In the genomic region with DNA sequence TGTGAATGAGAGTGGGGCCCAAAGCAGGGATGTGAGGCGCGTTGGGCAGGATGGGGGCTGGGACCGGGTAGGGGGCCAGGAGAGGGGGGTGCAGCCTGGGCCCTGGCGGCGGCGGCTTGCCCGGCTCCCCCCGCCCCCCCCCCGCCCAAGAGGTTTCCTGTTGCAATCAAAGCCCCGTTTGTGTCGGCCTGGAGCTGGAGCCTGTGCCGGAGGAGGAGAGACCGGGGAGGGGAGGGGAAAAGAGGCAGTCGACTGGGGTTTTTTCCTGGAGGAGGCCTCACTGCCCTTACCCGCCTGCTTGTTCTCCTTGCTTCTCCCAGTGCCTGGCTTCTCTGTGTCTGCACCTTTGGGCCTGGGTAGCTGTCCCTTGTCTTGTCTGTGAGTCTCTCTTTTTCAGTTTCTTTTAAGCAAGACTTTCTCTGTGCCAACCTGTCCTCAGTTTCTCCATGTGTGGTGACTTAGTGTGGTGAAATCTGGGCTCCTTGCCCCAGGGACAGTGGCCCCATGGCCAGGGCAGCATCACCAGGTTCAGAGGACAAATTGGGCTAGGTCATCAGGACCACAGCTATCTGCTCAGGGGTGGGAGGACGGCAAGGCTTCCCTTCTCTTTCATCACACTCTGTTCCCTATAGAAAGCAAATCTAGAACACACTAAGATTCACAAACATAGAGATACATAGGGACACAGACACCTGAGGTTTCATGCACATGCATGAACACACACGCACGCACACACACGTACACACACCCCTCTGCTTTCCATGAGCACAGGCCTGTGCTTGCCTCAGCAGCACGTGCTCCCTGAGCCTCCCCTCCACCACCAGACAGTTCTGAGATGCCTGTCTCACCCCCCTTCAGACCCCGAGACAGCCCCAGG, we compare ENCODE assay signal across 9 cellular contexts. TPM values are rescaled to one million over a fixed set of nuclear protein-coding genes. Genes with fewer than 3 reads are reported as not detected.
DNase-seq lines count a peak whose midpoint lies in the region; ATAC-seq, FAIRE-seq and TF ChIP-seq lines count a peak whose summit lies in the region.
"Had no signal": no experiment of that assay in that cellular context is flagged by ENCODE, and none has a peak within 500 bp of the region (broad histone marks: within the 10 kb centered on the region; RNA-seq: fewer than 3 reads in every experiment).

No MANE protein-coding gene starts in this region.

- no peak for TF ChIP-seq POLR2A in uterus (IDR thresholded peaks at IDR 0.05)

- H3K4me3 ChIP-seq in bronchial epithelial cell (ENCODE audit: low read depth, low read length) (no peak overlapping the region), uterus (no peak overlapping the region)

- in situ Hi-C loops in ACHN (cut with HindIII; ENCODE audit: low pct_ligation_motif_present, low pct_unique_long_range_greater_than_20kb, low sequenced_read_pairs): no loop called here

- no peak for ATAC-seq in HG03571 (IDR thresholded peaks at IDR 0.05; ENCODE audit: unreplicated experiment)

- no peaks in the 10 kb centered on the region for H3K27me3 ChIP-seq in bronchial epithelial cell (ENCODE audit: control insufficient read depth, insufficient read depth, low read length)
- no peaks in the 10 kb centered on the region for H3K27me3 ChIP-seq in uterus

- peaks cover 60% of the 10 kb centered on the region for H3K4me1 Mint-ChIP-seq in activated naive CD4-positive, alpha-beta T cell treated with anti-CD3 and anti-CD28 coated beads for 36 hours (ENCODE audit: low read depth)

- H3K27ac Mint-ChIP-seq in activated naive CD4-positive, alpha-beta T cell treated with anti-CD3 and anti-CD28 coated beads for 36 hours: peak overlapping the region; percentile 50

- H3K4me3 Mint-ChIP-seq in activated naive CD4-positive, alpha-beta T cell treated with anti-CD3 and anti-CD28 coated beads for 36 hours: peak overlapping the region; percentile 14

- peak overlapping the region; percentile 99 for H3K27ac ChIP-seq in uterus

- H3K9me3 ChIP-seq in uterus: no peaks in the 10 kb centered on the region

- CTCF ChIA-PET in activated naive CD4-positive, alpha-beta T cell treated with anti-CD3 and anti-CD28 coated beads for 36 hours (lab: Charles Lee): interaction anchor here (1.1 to 2.1 kb wide), 3 partner anchors 10 to 98 kb away, joined by 3 to 11 read pairs (median 6); partner anchors contain the start of gene AAAS

- no peaks in the 10 kb centered on the region for H3K36me3 Mint-ChIP-seq in activated naive CD4-positive, alpha-beta T cell treated with anti-CD3 and anti-CD28 coated beads for 36 hours (ENCODE audit: low read depth)

- H3K4me1 ChIP-seq in uterus: peaks cover 8 to 25% of the 10 kb centered on the region in 2 donors

- no peak for FAIRE-seq in bronchial epithelial cell (lab: Jason Lieb, UNC)
- FAIRE-seq: G401.6 had no signal

- H3K36me3 ChIP-seq in bronchial epithelial cell (ENCODE audit: control insufficient read depth, insufficient read depth, low read length): peaks cover 15% of the 10 kb centered on the region
- no peaks in the 10 kb centered on the region for H3K36me3 ChIP-seq in uterus

- no peaks in the 10 kb centered on the region for H3K9me3 Mint-ChIP-seq in activated naive CD4-positive, alpha-beta T cell treated with anti-CD3 and anti-CD28 coated beads for 36 hours

- DNase-seq in activated naive CD4-positive, alpha-beta T cell treated with anti-CD3 and anti-CD28 coated beads for 36 hours: peak; percentile 64
- DNase-seq in activated naive CD4-positive, alpha-beta T cell treated with anti-CD3 and anti-CD28 coated beads, Interleukin-2, amount 50 U/mL, for 16 hours: no peak
- DNase-seq in bronchial epithelial cell (ENCODE audit: low read depth): peak; percentile 55
- DNase-seq in lung microvascular endothelial cell (ENCODE audit: low read depth in 2 of 2): peak; percentile 47 to 60
- DNase-seq in uterus: peak in 1 of 2 donors; percentile 69
- DNase-seq in ACHN: no peak
- no peak for DNase-seq in RKO (ENCODE audit: low spot score)

- TF ChIP-seq CTCF in bronchial epithelial cell (IDR thresholded peaks at IDR 0.05; ENCODE audit: insufficient read depth, low read length, severe bottlenecking) (no peak), uterus (IDR thresholded peaks at IDR 0.05) (no peak)

- no peaks in the 10 kb centered on the region for H3K27me3 Mint-ChIP-seq in activated naive CD4-positive, alpha-beta T cell treated with anti-CD3 and anti-CD28 coated beads for 36 hours (ENCODE audit: low read depth)

- intact Hi-C loops in activated naive CD4-positive, alpha-beta T cell treated with anti-CD3 and anti-CD28 coated beads for 36 hours (cut with micrococcal nuclease): loop anchor here (1.0 to 5.0 kb wide), 3 partner anchors 9 to 504 kb away; partner anchors contain the start of genes AMHR2, CALCOCO1 and RARG
- intact Hi-C loops in uterus (cut with DNase I; ENCODE audit: low total_unique reads): no loop called here

RNA-seq across cellular contexts. Expression of gene RARG, which starts 8.4 kb away (rescaled TPM):
- total RNA-seq in activated naive CD4-positive, alpha-beta T cell treated with anti-CD3 and anti-CD28 coated beads for 36 hours: 1 to 10 TPM; 4.0 to 4.6 TPM
- 24.7 and 74.6 TPM in 2 replicates for total RNA-seq in bronchial epithelial cell
- total RNA-seq in lung microvascular endothelial cell: 5.2 and 10.9 TPM in 2 replicates
- 10 to 100 TPM in 2 of 4 donors, 1 to 10 TPM in 2; 2.6 to 65.6 (median 28.9) TPM for total RNA-seq in uterus

RNA-seq across cellular contexts. Expression of gene ITGB7, which starts 16.6 kb away (rescaled TPM):
- 10 to 100 TPM; 32.3 to 32.5 TPM for total RNA-seq in activated naive CD4-positive, alpha-beta T cell treated with anti-CD3 and anti-CD28 coated beads for 36 hours
- total RNA-seq in bronchial epithelial cell (8.4 and 15.7 TPM in 2 replicates), lung microvascular endothelial cell (not detected in 2 replicates), uterus (1 to 10 TPM in 3 of 4 donors, not detected in 1; 2.0 to 3.8 (median 2.4) TPM)

RNA-seq across cellular contexts. Expression of gene CSAD, which starts 42.9 kb away (rescaled TPM):
- total RNA-seq in activated naive CD4-positive, alpha-beta T cell treated with anti-CD3 and anti-CD28 coated beads for 36 hours: 10 to 100 TPM; 31.5 to 32.3 TPM
- total RNA-seq in bronchial epithelial cell: 6.6 and 11.1 TPM in 2 replicates
- total RNA-seq in lung microvascular endothelial cell: 2.6 and 6.0 TPM in 2 replicates
- total RNA-seq in uterus: 10 to 100 TPM in 3 of 4 donors, 1 to 10 TPM in 1; 4.1 to 67.6 (median 42.6) TPM

RNA-seq across cellular contexts. Expression of gene ZNF740, which starts 43.1 kb away (rescaled TPM):
- 10 to 100 TPM; 40.4 to 42.0 TPM for total RNA-seq in activated naive CD4-positive, alpha-beta T cell treated with anti-CD3 and anti-CD28 coated beads for 36 hours
- total RNA-seq in bronchial epithelial cell: 15.2 and 16.6 TPM in 2 replicates
- total RNA-seq in lung microvascular endothelial cell: 9.6 and 12.1 TPM in 2 replicates
- total RNA-seq in uterus: 10 to 100 TPM in 2 of 4 donors, 1 to 10 TPM in 2; 7.7 to 55.5 (median 25.9) TPM

RNA-seq across cellular contexts. Expression of gene ESPL1, which starts 44.5 kb away (rescaled TPM):
- 10 to 100 TPM; 53.3 to 54.2 TPM for total RNA-seq in activated naive CD4-positive, alpha-beta T cell treated with anti-CD3 and anti-CD28 coated beads for 36 hours
- total RNA-seq in bronchial epithelial cell: 0.26 and 1.4 TPM in 2 replicates
- 0.99 and 3.7 TPM in 2 replicates for total RNA-seq in lung microvascular endothelial cell
- 1 to 10 TPM in 1 of 4 donors, under 1 TPM in 1, not detected in 2; 0.12 to 4.5 TPM for total RNA-seq in uterus

Comparison
In these comparisons a context has a peak if more than half of its experiments do, and no peak if none do; other contexts are left out.
1. DNase-seq: peak in activated naive CD4-positive, alpha-beta T cell treated with anti-CD3 and anti-CD28 coated beads for 36 hours (single experiment), bronchial epithelial cell (single experiment) and lung microvascular endothelial cell (2 of 2); none in activated naive CD4-positive, alpha-beta T cell treated with anti-CD3 and anti-CD28 coated beads, Interleukin-2, amount 50 U/mL, for 16 hours (single experiment), ACHN (single experiment) and RKO (single experiment).